Comparison of ENCODE assay signal across 16 cellular contexts in genomic region chr11:135004495-135004894, GRCh38.
"Had no signal": no experiment of that assay in that cellular context is flagged by ENCODE, and none has a peak within 500 bp of the region (broad histone marks: within the 10 kb centered on the region; RNA-seq: fewer than 3 reads in every experiment).

No MANE protein-coding gene starts in this region.

- H3K36me3 ChIP-seq: left lung, spleen, thoracic aorta, upper lobe of left lung had no signal

- H3K9me3 Mint-ChIP-seq: activated B cell treated with CpG ODN at 0.5 μM for 24 hours; activated CD4-positive, alpha-beta memory T cell treated with anti-CD3 and anti-CD28 coated beads for 36 hours had no signal

- ATAC-seq: left lung; stimulated activated naive B cell treated with anti-CD40 and anti-IgM and Interleukin-4, amounts not matched to agents 10 μg/mL and 1 μg/mL and 100 μg/mL, for 72 hours had no signal

- H3K4me1 ChIP-seq: left lung, spleen, upper lobe of left lung had no signal

- H3K4me3 ChIP-seq: left lung, spleen, thoracic aorta, upper lobe of left lung had no signal

- H3K27ac ChIP-seq: epithelial cell of prostate, left lung, spleen, thoracic aorta, upper lobe of left lung had no signal

- DNase-seq: activated B cell treated with CpG ODN at 0.5 μM for 24 hours; activated CD4-positive, alpha-beta memory T cell treated with anti-CD3 and anti-CD28 coated beads for 36 hours; activated CD4-positive, alpha-beta T cell treated with anti-CD3 and anti-CD28 coated beads for 4 hours; activated T-cell treated with anti-CD3 and anti-CD28 coated beads for 4 hours; caudate nucleus; foreskin melanocyte; hypothalamus; kidney; left lung; spleen; stimulated activated naive B cell treated with anti-CD40 and anti-IgM and Interleukin-4, amounts not matched to agents 10 μg/mL and 1 μg/mL and 100 μg/mL, for 72 hours; T-helper 9 cell; upper lobe of left lung had no signal

- H3K4me3 Mint-ChIP-seq: activated B cell treated with CpG ODN at 0.5 μM for 24 hours; activated CD4-positive, alpha-beta memory T cell treated with anti-CD3 and anti-CD28 coated beads for 36 hours; activated naive CD8-positive, alpha-beta T cell; stimulated activated naive B cell treated with anti-CD40 and anti-IgM and Interleukin-4, amounts not matched to agents 10 μg/mL and 1 μg/mL and 100 μg/mL, for 72 hours had no signal

- H3K4me1 Mint-ChIP-seq: activated B cell treated with CpG ODN at 0.5 μM for 24 hours; stimulated activated naive B cell treated with anti-CD40 and anti-IgM and Interleukin-4, amounts not matched to agents 10 μg/mL and 1 μg/mL and 100 μg/mL, for 72 hours had no signal

- H3K27ac Mint-ChIP-seq: activated B cell treated with CpG ODN at 0.5 μM for 24 hours; activated CD4-positive, alpha-beta memory T cell treated with anti-CD3 and anti-CD28 coated beads for 36 hours; activated naive CD8-positive, alpha-beta T cell; stimulated activated naive B cell treated with anti-CD40 and anti-IgM and Interleukin-4, amounts not matched to agents 10 μg/mL and 1 μg/mL and 100 μg/mL, for 72 hours had no signal

- H3K36me3 Mint-ChIP-seq: activated CD4-positive, alpha-beta memory T cell treated with anti-CD3 and anti-CD28 coated beads for 36 hours; activated naive CD8-positive, alpha-beta T cell; stimulated activated naive B cell treated with anti-CD40 and anti-IgM and Interleukin-4, amounts not matched to agents 10 μg/mL and 1 μg/mL and 100 μg/mL, for 72 hours had no signal

- H3K27me3 Mint-ChIP-seq: activated B cell treated with CpG ODN at 0.5 μM for 24 hours; activated CD4-positive, alpha-beta memory T cell treated with anti-CD3 and anti-CD28 coated beads for 36 hours had no signal

- H3K27me3 ChIP-seq: upper lobe of left lung had no signal
